Comparison of ENCODE assay signal across 15 cellular contexts in genomic region chr17:32529604-32530003, GRCh38. TPM values are rescaled to one million over a fixed set of nuclear protein-coding genes. Genes with fewer than 3 reads are reported as not detected.
DNase-seq lines count a peak whose midpoint lies in the region; ATAC-seq and TF ChIP-seq lines count a peak whose summit lies in the region.
"Had no signal": no experiment of that assay in that cellular context is flagged by ENCODE, and none has a peak within 500 bp of the region (broad histone marks: within the 10 kb centered on the region; RNA-seq: fewer than 3 reads in every experiment).

No MANE protein-coding gene starts in this region.

- no peak for ATAC-seq in HG03280 (IDR thresholded peaks at IDR 0.05; ENCODE audit: unreplicated experiment)
- no peak for ATAC-seq in stimulated activated naive B cell treated with anti-CD40 and anti-IgM and Interleukin-4, amounts not matched to agents 10 μg/mL and 1 μg/mL and 100 μg/mL, for 72 hours (replicated peaks)
- ATAC-seq: activated CD4-positive, alpha-beta T cell treated with anti-CD3 and anti-CD28 coated beads for 36 hours; HepG2; SK-N-SH treated with all-trans-retinoic acid at 6 μM for 48 hours had no signal

- H3K36me3 Mint-ChIP-seq in stimulated activated naive B cell treated with anti-CD40 and anti-IgM and Interleukin-4, amounts not matched to agents 10 μg/mL and 1 μg/mL and 100 μg/mL, for 72 hours = peaks cover 4 to 13% of the 10 kb centered on the region in 2 donors

- TF ChIP-seq CTCF in fibroblast of villous mesenchyme (IDR thresholded peaks at IDR 0.05; ENCODE audit: insufficient read depth, low read depth, low read length) = no peak

- DNase-seq in NCI-H748 (lab: John Stamatoyannopoulos, UW; ENCODE audit: unreplicated experiment) (peak; percentile 28), NCI-H748 treated with DMSO at 0.1 percent for 48 hours (lab: John Stamatoyannopoulos, UW) (no peak), NCI-H1417 treated with DMSO at 0.1 percent for 48 hours (lab: John Stamatoyannopoulos, UW) (peak; percentile 11), NCI-H69 (lab: John Stamatoyannopoulos, UW) (peak; percentile 90), fibroblast of villous mesenchyme (ENCODE audit: low read depth) (peak; percentile 26)
- no peak for DNase-seq in activated CD4-positive, CD25-positive, alpha-beta regulatory T cell (lab: John Stamatoyannopoulos, UW)
- DNase-seq in stimulated activated naive B cell treated with anti-CD40 and anti-IgM and Interleukin-4, amounts not matched to agents 10 μg/mL and 1 μg/mL and 100 μg/mL, for 72 hours = no peak
- DNase-seq: activated CD4-positive, alpha-beta T cell treated with anti-CD3 and anti-CD28 coated beads for 36 hours; activated naive CD4-positive, alpha-beta T cell; CD4-positive, CD25-positive, alpha-beta regulatory T cell; foreskin melanocyte had no signal

- H3K4me1 Mint-ChIP-seq in stimulated activated naive B cell treated with anti-CD40 and anti-IgM and Interleukin-4, amounts not matched to agents 10 μg/mL and 1 μg/mL and 100 μg/mL, for 72 hours = peaks cover 25 to 44% of the 10 kb centered on the region in 2 donors

- H3K4me3 ChIP-seq in fibroblast of villous mesenchyme (ENCODE audit: low read depth, low read length) = no peak overlapping the region
- H3K4me3 ChIP-seq: vagina had no signal

- H3K4me3 Mint-ChIP-seq in stimulated activated naive B cell treated with anti-CD40 and anti-IgM and Interleukin-4, amounts not matched to agents 10 μg/mL and 1 μg/mL and 100 μg/mL, for 72 hours = no peak overlapping the region
- H3K4me3 Mint-ChIP-seq: activated CD4-positive, alpha-beta T cell treated with anti-CD3 and anti-CD28 coated beads for 36 hours had no signal

- no peaks in the 10 kb centered on the region for H3K9me3 Mint-ChIP-seq in stimulated activated naive B cell treated with anti-CD40 and anti-IgM and Interleukin-4, amounts not matched to agents 10 μg/mL and 1 μg/mL and 100 μg/mL, for 72 hours
- H3K9me3 Mint-ChIP-seq: CD4-positive, CD25-positive, alpha-beta regulatory T cell had no signal

- peaks cover 0 to 8% of the 10 kb centered on the region in 2 donors for H3K27me3 Mint-ChIP-seq in stimulated activated naive B cell treated with anti-CD40 and anti-IgM and Interleukin-4, amounts not matched to agents 10 μg/mL and 1 μg/mL and 100 μg/mL, for 72 hours

- no peak overlapping the region for H3K27ac Mint-ChIP-seq in stimulated activated naive B cell treated with anti-CD40 and anti-IgM and Interleukin-4, amounts not matched to agents 10 μg/mL and 1 μg/mL and 100 μg/mL, for 72 hours

RNA-seq across cellular contexts. Expression of gene CDK5R1, which starts 42.8 kb away (rescaled TPM):
- 0.64 and 0.86 TPM in 2 replicates for total RNA-seq in fibroblast of villous mesenchyme

Comparison
In these comparisons a context has a peak if more than half of its experiments do, and no peak if none do; other contexts are left out.
1. DNase-seq: peak in NCI-H748 (single experiment), NCI-H1417 treated with DMSO at 0.1 percent for 48 hours (single experiment), NCI-H69 (single experiment) and fibroblast of villous mesenchyme (single experiment); none in NCI-H748 treated with DMSO at 0.1 percent for 48 hours (single experiment), activated CD4-positive, CD25-positive, alpha-beta regulatory T cell (0 of 4) and stimulated activated naive B cell treated with anti-CD40 and anti-IgM and Interleukin-4, amounts not matched to agents 10 μg/mL and 1 μg/mL and 100 μg/mL, for 72 hours (single experiment).